Comparison of ENCODE assay signal across 8 cellular contexts in genomic region chr6:133040025-133040838, GRCh38.
DNase-seq lines count a peak whose midpoint lies in the region; ATAC-seq and TF ChIP-seq lines count a peak whose summit lies in the region.

No MANE protein-coding gene starts in this region.

- no peak overlapping the region for H3K4me3 Mint-ChIP-seq in CD14-positive monocyte

- H3K79me2 ChIP-seq in SK-N-SH (ENCODE audit: insufficient read depth), result no peaks in the 10 kb centered on the region
- H3K79me2 ChIP-seq in hepatocyte, result no peaks in the 10 kb centered on the region

- no peaks in the 10 kb centered on the region for H3K9me3 ChIP-seq in SK-N-SH
- no peaks in the 10 kb centered on the region for H3K9me3 ChIP-seq in hepatocyte (ENCODE audit: low read depth)

- H3K4me3 ChIP-seq in SK-N-SH (ENCODE audit: low read depth in 2 of 2, low read length in 1 of 2), result no peak overlapping the region
- no peak overlapping the region for H3K4me3 ChIP-seq in hepatocyte

- intact Hi-C loops in CD14-positive monocyte (cut with micrococcal nuclease), result no loop called here

- CTCF ChIA-PET in SK-N-SH (lab: Yijun Ruan, JAX), result interaction anchor here (0.7 to 2.7 kb wide), 7 partner anchors 11 to 210 kb away, joined by 3 to 12 read pairs (median 4); no protein-coding TSS in a partner anchor

- TF ChIP-seq EP300 in SK-N-SH (IDR thresholded peaks at IDR 0.05; ENCODE audit: borderline replicate concordance in 1 of 2, low read depth in 1 of 2, low read length in 1 of 2), result no peak

- H4K20me1 ChIP-seq in SK-N-SH (ENCODE audit: insufficient read depth), result no peaks in the 10 kb centered on the region
- H4K20me1 ChIP-seq in hepatocyte (ENCODE audit: insufficient read depth, poor library complexity, severe bottlenecking), result no peaks in the 10 kb centered on the region

- ATAC-seq in GM18868 (IDR thresholded peaks at IDR 0.05; ENCODE audit: unreplicated experiment) (peak; percentile 58), HG03457 (IDR thresholded peaks at IDR 0.05; ENCODE audit: unreplicated experiment) (no peak)

- H3K9me3 Mint-ChIP-seq in CD14-positive monocyte, result no peaks in the 10 kb centered on the region

- POLR2A ChIA-PET in SK-N-SH (lab: Yijun Ruan, JAX), result interaction anchor here (0.7 kb wide), 1 partner anchor 55 kb away, joined by 3 read pairs; no protein-coding TSS in a partner anchor

- H3K27ac Mint-ChIP-seq in CD14-positive monocyte, result no peak overlapping the region

- 79% methylated on average over 3 of the region's 3 CpGs for WGBS in SK-N-SH (ENCODE audit: low lambda C conversion rate)
- 79% methylated on average over 3 of the region's 3 CpGs for WGBS in hepatocyte (ENCODE audit: low lambda C conversion rate, missing lambda C conversion rate)

- H3K27me3 Mint-ChIP-seq in CD14-positive monocyte (ENCODE audit: low read depth in 3 of 3), result peaks cover 0 to 2% (median 0%) of the 10 kb centered on the region in 3 donors

- H3K4me1 ChIP-seq in SK-N-SH (ENCODE audit: control insufficient read depth in 1 of 2, insufficient read depth in 2 of 2, low read depth in 1 of 2, low read length in 1 of 2) (peaks cover 0 to 3% of the 10 kb centered on the region in 2 experiments; a peak in 2 of 4 replicates), hepatocyte (ENCODE audit: insufficient read depth) (no peaks in the 10 kb centered on the region)

- H2AFZ ChIP-seq in SK-N-SH (ENCODE audit: low read depth) (no peak overlapping the region), hepatocyte (no peak overlapping the region)

- H3K27ac ChIP-seq in SK-N-SH (ENCODE audit: low read depth in 2 of 2, low read length in 1 of 2) (peak overlapping the region in 1 of 2 experiments; percentile 39; a peak in 1 of 4 replicates), hepatocyte (no peak overlapping the region)

- H3K36me3 Mint-ChIP-seq in CD14-positive monocyte, result no peaks in the 10 kb centered on the region

- no peak overlapping the region for H3K4me2 ChIP-seq in SK-N-SH
- H3K4me2 ChIP-seq in hepatocyte, result no peak overlapping the region

- no peaks in the 10 kb centered on the region for H3F3A ChIP-seq in SK-N-SH (replicated peaks; ENCODE audit: insufficient read depth)

- H3K27me3 ChIP-seq in SK-N-SH (ENCODE audit: insufficient read depth) (no peaks in the 10 kb centered on the region), hepatocyte (no peaks in the 10 kb centered on the region)

- H3K9me2 ChIP-seq in SK-N-SH, result no peaks in the 10 kb centered on the region
- no peaks in the 10 kb centered on the region for H3K9me2 ChIP-seq in hepatocyte (replicated peaks; ENCODE audit: insufficient read depth)

- H3K36me3 ChIP-seq in SK-N-SH (replicated peaks in 1 of 2; ENCODE audit: control insufficient read depth in 1 of 2, insufficient read depth in 2 of 2, low read length in 1 of 2), result no peaks in the 10 kb centered on the region
- no peaks in the 10 kb centered on the region for H3K36me3 ChIP-seq in hepatocyte (replicated peaks; ENCODE audit: insufficient read depth, low read depth)

- H3K9ac ChIP-seq in SK-N-SH, result no peak overlapping the region

- DNase-seq in AG08395 (ENCODE audit: low spot score) (peak; percentile 2), SK-N-SH (peak; percentile 21), hepatocyte (ENCODE audit: low spot score) (peak; percentile 18), CD14-positive monocyte (ENCODE audit: low spot score) (no peak), NCI-H226 (no peak), activated gamma-delta T cell (lab: John Stamatoyannopoulos, UW) (no peak)

- TF ChIP-seq CTCF in SK-N-SH (IDR thresholded peaks at IDR 0.05) (peak; percentile 50), hepatocyte (IDR thresholded peaks at IDR 0.05; ENCODE audit: poor library complexity) (peak; percentile 44), CD14-positive monocyte (IDR thresholded peaks at IDR 0.05) (no peak)

- H3K4me1 Mint-ChIP-seq in CD14-positive monocyte, result no peaks in the 10 kb centered on the region

- peak; percentile 49 for TF ChIP-seq RAD21 in SK-N-SH (IDR thresholded peaks at IDR 0.05; ENCODE audit: low read length)

TF ChIP-seq in SK-N-SH, 30 proteins besides CTCF, POLR2A, EP300 and RAD21:
- TF ChIP-seq SMC3 (IDR thresholded peaks at IDR 0.05; ENCODE audit: low read depth, low read length) (peak; percentile 30; the same call in 1 of the 2 replicates), USF2 (IDR thresholded peaks at IDR 0.05; ENCODE audit: borderline replicate concordance, low read depth, low read length) (no peak), GABPA (IDR thresholded peaks at IDR 0.05; ENCODE audit: low read depth) (no peak), PBX3 (IDR thresholded peaks at IDR 0.05) (peak; percentile 17; the same call in 1 of the 2 replicates), RCOR1 (IDR thresholded peaks at IDR 0.05; ENCODE audit: low read length) (no peak), YY1 (IDR thresholded peaks at IDR 0.05; ENCODE audit: low read depth) (no peak)

Comparison
In these comparisons a context has a peak if more than half of its experiments do, and no peak if none do; other contexts are left out.
1. DNase-seq: peak in AG08395 (single experiment), SK-N-SH (single experiment) and hepatocyte (single experiment); none in CD14-positive monocyte (single experiment), NCI-H226 (single experiment) and activated gamma-delta T cell (single experiment).